ENCODE assay signal across 1 cellular context in genomic region chr15:77019476-77020331, GRCh38.
TF ChIP-seq lines count a peak whose summit lies in the region.

No MANE protein-coding gene starts in this region.

TF ChIP-seq in HepG2, 621 proteins besides CTCF, POLR2A, EP300 and RAD21 (continued from another document):
- TF ChIP-seq, protein P1, sequence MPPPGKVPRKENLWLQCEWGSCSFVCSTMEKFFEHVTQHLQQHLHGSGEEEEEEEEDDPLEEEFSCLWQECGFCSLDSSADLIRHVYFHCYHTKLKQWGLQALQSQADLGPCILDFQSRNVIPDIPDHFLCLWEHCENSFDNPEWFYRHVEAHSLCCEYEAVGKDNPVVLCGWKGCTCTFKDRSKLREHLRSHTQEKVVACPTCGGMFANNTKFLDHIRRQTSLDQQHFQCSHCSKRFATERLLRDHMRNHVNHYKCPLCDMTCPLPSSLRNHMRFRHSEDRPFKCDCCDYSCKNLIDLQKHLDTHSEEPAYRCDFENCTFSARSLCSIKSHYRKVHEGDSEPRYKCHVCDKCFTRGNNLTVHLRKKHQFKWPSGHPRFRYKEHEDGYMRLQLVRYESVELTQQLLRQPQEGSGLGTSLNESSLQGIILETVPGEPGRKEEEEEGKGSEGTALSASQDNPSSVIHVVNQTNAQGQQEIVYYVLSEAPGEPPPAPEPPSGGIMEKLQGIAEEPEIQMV (CRISPR knock-in tag; IDR thresholded peaks at IDR 0.05; ENCODE audit: low read depth) = no peak
- TF ChIP-seq PLSCR1 (CRISPR knock-in tag; IDR thresholded peaks at IDR 0.05; ENCODE audit: borderline replicate concordance) (no peak), ZBTB7A (CRISPR knock-in tag; IDR thresholded peaks at IDR 0.05) (no peak), MYNN (CRISPR knock-in tag; IDR thresholded peaks at IDR 0.05; ENCODE audit: low read depth) (no peak), ZBTB4 (CRISPR knock-in tag; IDR thresholded peaks at IDR 0.05; ENCODE audit: borderline replicate concordance) (no peak), ZNF687 (CRISPR knock-in tag; IDR thresholded peaks at IDR 0.05) (no peak), GABPA (IDR thresholded peaks at IDR 0.05; ENCODE audit: low read depth, low read length) (no peak), GABPA (CRISPR knock-in tag; IDR thresholded peaks at IDR 0.05; ENCODE audit: low read depth) (no peak), ZNF510 (CRISPR knock-in tag; IDR thresholded peaks at IDR 0.05; ENCODE audit: low read depth) (no peak), MIER2 (CRISPR knock-in tag; IDR thresholded peaks at IDR 0.05) (no peak), ZNF672 (CRISPR knock-in tag; IDR thresholded peaks at IDR 0.05) (no peak)
- TF ChIP-seq, protein P2, sequence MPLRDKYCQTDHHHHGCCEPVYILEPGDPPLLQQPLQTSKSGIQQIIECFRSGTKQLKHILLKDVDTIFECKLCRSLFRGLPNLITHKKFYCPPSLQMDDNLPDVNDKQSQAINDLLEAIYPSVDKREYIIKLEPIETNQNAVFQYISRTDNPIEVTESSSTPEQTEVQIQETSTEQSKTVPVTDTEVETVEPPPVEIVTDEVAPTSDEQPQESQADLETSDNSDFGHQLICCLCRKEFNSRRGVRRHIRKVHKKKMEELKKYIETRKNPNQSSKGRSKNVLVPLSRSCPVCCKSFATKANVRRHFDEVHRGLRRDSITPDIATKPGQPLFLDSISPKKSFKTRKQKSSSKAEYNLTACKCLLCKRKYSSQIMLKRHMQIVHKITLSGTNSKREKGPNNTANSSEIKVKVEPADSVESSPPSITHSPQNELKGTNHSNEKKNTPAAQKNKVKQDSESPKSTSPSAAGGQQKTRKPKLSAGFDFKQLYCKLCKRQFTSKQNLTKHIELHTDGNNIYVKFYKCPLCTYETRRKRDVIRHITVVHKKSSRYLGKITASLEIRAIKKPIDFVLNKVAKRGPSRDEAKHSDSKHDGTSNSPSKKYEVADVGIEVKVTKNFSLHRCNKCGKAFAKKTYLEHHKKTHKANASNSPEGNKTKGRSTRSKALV (CRISPR knock-in tag; IDR thresholded peaks at IDR 0.05) = no peak
